ENCODE assay signal across 8 cellular contexts in genomic region chr5:108747111-108748009, GRCh38. TPM values are rescaled to one million over a fixed set of nuclear protein-coding genes. Genes with fewer than 3 reads are reported as not detected.
DNase-seq lines count a peak whose midpoint lies in the region; ATAC-seq and TF ChIP-seq lines count a peak whose summit lies in the region.

Gene FER, plus strand, starts transcription at chr5:108747897. Its CDS starts 50,286 bp downstream, at chr5:108798183.

- peak; percentile 35 for ATAC-seq in HG02981 (IDR thresholded peaks at IDR 0.05; ENCODE audit: unreplicated experiment)
- ATAC-seq in activated naive CD8-positive, alpha-beta T cell treated with anti-CD3 and anti-CD28 coated beads, Interleukin-2, amount 10 ng/mL, durations not matched to agents 7 days and 5 days (ENCODE audit: low read depth) = no peak
- peak in 2 of 4 donors; percentile 44 to 48 for ATAC-seq in heart left ventricle
- ATAC-seq in psoas muscle = peak in 1 of 4 donors; percentile 17

- intact Hi-C loops in heart left ventricle (cut with DNase I) = loop anchor here in 6 of 10 donors (1.0 to 10.0 kb wide), 8 partner anchors 19 to 937 kb away; partner anchors contain the start of genes PJA2 (in 2 of the 6), FBXL17 (in 1 of the 6) and MAN2A1 (in 1 of the 6)
- intact Hi-C loops in psoas muscle (cut with DNase I) = loop anchor here (1.0 to 5.0 kb wide), 3 partner anchors 19 to 65 kb away; no protein-coding TSS in a partner anchor

- no peaks in the 10 kb centered on the region for H3K36me3 Mint-ChIP-seq in activated naive CD8-positive, alpha-beta T cell treated with anti-CD3 and anti-CD28 coated beads, Interleukin-2, amount 10 ng/mL, durations not matched to agents 7 days and 5 days

- peak within 1 kb of the TSS; percentile 94 for H3K4me3 Mint-ChIP-seq in activated naive CD8-positive, alpha-beta T cell treated with anti-CD3 and anti-CD28 coated beads, Interleukin-2, amount 10 ng/mL, durations not matched to agents 7 days and 5 days

- H3K4me3 ChIP-seq in heart left ventricle (peak within 1 kb of the TSS; percentile 83 to 98 (median 91)), psoas muscle (peak within 1 kb of the TSS; percentile 88)

- H3K36me3 ChIP-seq in heart left ventricle (no peaks in the 10 kb centered on the region), psoas muscle (ENCODE audit: insufficient read depth in 1 of 2, low read depth in 1 of 2) (no peaks in the 10 kb centered on the region)

- H3K27me3 Mint-ChIP-seq in activated naive CD8-positive, alpha-beta T cell treated with anti-CD3 and anti-CD28 coated beads, Interleukin-2, amount 10 ng/mL, durations not matched to agents 7 days and 5 days = peaks cover 21% of the 10 kb centered on the region

- H3K27ac Mint-ChIP-seq in activated naive CD8-positive, alpha-beta T cell treated with anti-CD3 and anti-CD28 coated beads, Interleukin-2, amount 10 ng/mL, durations not matched to agents 7 days and 5 days = peak within 1 kb of the TSS; percentile 80

- DNase-seq in NCI-H2227 (lab: John Stamatoyannopoulos, UW; ENCODE audit: unreplicated experiment) = peak; percentile 1
- no peak for DNase-seq in NCI-H2227 treated with DMSO at 0.1 percent for 48 hours (lab: John Stamatoyannopoulos, UW)
- peak; percentile 94 for DNase-seq in RKO (ENCODE audit: low spot score)
- no peak for DNase-seq in activated naive CD8-positive, alpha-beta T cell treated with anti-CD3 and anti-CD28 coated beads, Interleukin-2, amount 10 ng/mL, durations not matched to agents 7 days and 5 days
- DNase-seq in heart left ventricle = peak in 2 of 5 donors; percentile 17 to 26
- no peak for DNase-seq in psoas muscle
- no peak for DNase-seq in NK-92 (lab: John Stamatoyannopoulos, UW; ENCODE audit: unreplicated experiment)

- H3K27me3 ChIP-seq in heart left ventricle = no peaks in the 10 kb centered on the region
- H3K27me3 ChIP-seq in psoas muscle (ENCODE audit: insufficient read depth in 3 of 3, low read length in 2 of 3) = no peaks in the 10 kb centered on the region

- no peak for TF ChIP-seq CTCF in heart left ventricle (IDR thresholded peaks at IDR 0.05)
- no peak for TF ChIP-seq CTCF in psoas muscle (IDR thresholded peaks at IDR 0.05)

- WGBS in heart left ventricle, 4 donors = 16 to 22% (median 21%) methylated on average over 18 of the region's 18 CpGs
- 30 to 35% (median 30%) methylated on average over 18 of the region's 18 CpGs for WGBS in psoas muscle, 3 donors

- POLR2A ChIA-PET in activated naive CD8-positive, alpha-beta T cell treated with anti-CD3 and anti-CD28 coated beads, Interleukin-2, amount 10 ng/mL, durations not matched to agents 7 days and 5 days (lab: Charles Lee) = interaction anchor here (2.3 kb wide), 1 partner anchor 20 kb away, joined by 10 read pairs; no protein-coding TSS in a partner anchor

- H3K9me3 ChIP-seq in heart left ventricle (no peaks in the 10 kb centered on the region), psoas muscle (no peaks in the 10 kb centered on the region)

- peaks cover 0 to 30% (median 8%) of the 10 kb centered on the region in 12 donors for H3K4me1 ChIP-seq in heart left ventricle
- H3K4me1 ChIP-seq in psoas muscle = peaks cover 12% of the 10 kb centered on the region

- TF ChIP-seq POLR2A in heart left ventricle (IDR thresholded peaks at IDR 0.05) = peak in 1 of 2 donors; percentile 21

- no peaks in the 10 kb centered on the region for H3K9me3 Mint-ChIP-seq in activated naive CD8-positive, alpha-beta T cell treated with anti-CD3 and anti-CD28 coated beads, Interleukin-2, amount 10 ng/mL, durations not matched to agents 7 days and 5 days

- H3K27ac ChIP-seq in heart left ventricle (peak within 1 kb of the TSS; percentile 91 to 100 (median 97)), psoas muscle (peak within 1 kb of the TSS; percentile 98)

- H3K4me1 Mint-ChIP-seq in activated naive CD8-positive, alpha-beta T cell treated with anti-CD3 and anti-CD28 coated beads, Interleukin-2, amount 10 ng/mL, durations not matched to agents 7 days and 5 days = peaks cover 8% of the 10 kb centered on the region

RNA-seq across cellular contexts. Expression of gene FER, which starts in this region (rescaled TPM):
- 10 to 100 TPM; 10.8 to 13.5 TPM for total RNA-seq in activated naive CD8-positive, alpha-beta T cell treated with anti-CD3 and anti-CD28 coated beads, Interleukin-2, amount 10 ng/mL, durations not matched to agents 7 days and 5 days
- total RNA-seq in heart left ventricle = 10 to 100 TPM; 10.2 to 25.7 (median 14.5) TPM
- polyA plus RNA-seq in heart left ventricle = 1 to 10 TPM; 1.4 to 3.0 TPM
- 1 to 10 TPM; 4.6 to 7.6 (median 5.3) TPM for total RNA-seq in psoas muscle
- polyA plus RNA-seq in psoas muscle = 1 to 10 TPM in 2 of 3 donors, under 1 TPM in 1; 0.66 to 3.2 (median 1.3) TPM

Comparison
In these comparisons a context has a peak if more than half of its experiments do, and no peak if none do; other contexts are left out.
1. DNase-seq: peak in NCI-H2227 (single experiment) and RKO (single experiment); none in NCI-H2227 treated with DMSO at 0.1 percent for 48 hours (single experiment), activated naive CD8-positive, alpha-beta T cell treated with anti-CD3 and anti-CD28 coated beads, Interleukin-2, amount 10 ng/mL, durations not matched to agents 7 days and 5 days (single experiment), psoas muscle (0 of 2) and NK-92 (single experiment).